ENCODE assay signal across 21 cellular contexts in genomic region chr10:127578628-127579305, GRCh38. TPM values are rescaled to one million over a fixed set of nuclear protein-coding genes. Genes with fewer than 3 reads are reported as not detected.
"Had no signal": no experiment of that assay in that cellular context is flagged by ENCODE, and none has a peak within 500 bp of the region (broad histone marks: within the 10 kb centered on the region; RNA-seq: fewer than 3 reads in every experiment).

No MANE protein-coding gene starts in this region.

- H3K4me1 Mint-ChIP-seq: activated CD4-positive, alpha-beta T cell treated with anti-CD3 and anti-CD28 coated beads, Interleukin-2, amount 10 ng/mL, durations not matched to agents 7 days and 5 days; activated naive CD8-positive, alpha-beta T cell treated with anti-CD3 and anti-CD28 coated beads, Interleukin-2, amount 50 U/mL, for 24 hours; memory B cell; naive thymus-derived CD8-positive, alpha-beta T cell had no signal

- H3K4me3 ChIP-seq: SJSA1, upper lobe of left lung had no signal

- H3K9me3 ChIP-seq: neutrophil, SJSA1, upper lobe of left lung had no signal

- H3K27ac ChIP-seq: neutrophil, SJSA1, upper lobe of left lung had no signal

- H3K27me3 Mint-ChIP-seq: activated CD4-positive, alpha-beta T cell treated with anti-CD3 and anti-CD28 coated beads, Interleukin-2, amount 10 ng/mL, durations not matched to agents 7 days and 5 days; memory B cell had no signal

- H3K9me3 Mint-ChIP-seq: activated CD4-positive, alpha-beta T cell treated with anti-CD3 and anti-CD28 coated beads, Interleukin-2, amount 10 ng/mL, durations not matched to agents 7 days and 5 days; activated T-helper 2 cell treated with anti-CD3 and anti-CD28 coated beads, Interferon-gamma antibody, Interleukin-2, Interleukin-4, amounts not matched to agents 10 μg/mL and 5 μg/mL and 100 μg/mL, durations not matched to agents 14 hours and 24 hours and 36 hours had no signal

- H3K27me3 ChIP-seq: upper lobe of left lung had no signal

- DNase-seq: activated CD4-positive, alpha-beta T cell treated with anti-CD3 and anti-CD28 coated beads, Interleukin-2, amount 10 ng/mL, durations not matched to agents 7 days and 5 days; activated naive CD4-positive, alpha-beta T cell treated with anti-CD3 and anti-CD28 coated beads for 36 hours; activated naive CD8-positive, alpha-beta T cell treated with anti-CD3 and anti-CD28 coated beads, Interleukin-2, amount 50 U/mL, for 24 hours; aorta; dermis blood vessel endothelial cell; effector memory CD8-positive, alpha-beta T cell; hippocampal formation; naive thymus-derived CD8-positive, alpha-beta T cell; small intestine; stimulated activated CD4-positive, alpha-beta T cell treated with anti-CD3 and anti-CD28 coated beads, Interleukin-4, amount 100 ng/mL, for 24 hours had no signal

- H3K4me1 ChIP-seq: SJSA1 had no signal

- H3K4me3 Mint-ChIP-seq: activated CD4-positive, alpha-beta T cell treated with anti-CD3 and anti-CD28 coated beads, Interleukin-2, amount 10 ng/mL, durations not matched to agents 7 days and 5 days; activated naive CD4-positive, alpha-beta T cell treated with anti-CD3 and anti-CD28 coated beads for 36 hours; activated naive CD8-positive, alpha-beta T cell treated with anti-CD3 and anti-CD28 coated beads, Interleukin-2, amount 50 U/mL, for 24 hours; effector memory CD8-positive, alpha-beta T cell; memory B cell; naive thymus-derived CD8-positive, alpha-beta T cell; stimulated activated naive CD8-positive, alpha-beta T cell treated with anti-CD3 and anti-CD28 coated beads, Interleukin-15, Interleukin-2, amounts not matched to agents 100 ng/mL and 50 ng/mL, for 24 hours had no signal

- H3K36me3 ChIP-seq: neutrophil, SJSA1, upper lobe of left lung had no signal

- H3K27ac Mint-ChIP-seq: activated CD4-positive, alpha-beta T cell treated with anti-CD3 and anti-CD28 coated beads, Interleukin-2, amount 10 ng/mL, durations not matched to agents 7 days and 5 days; activated naive CD4-positive, alpha-beta T cell treated with anti-CD3 and anti-CD28 coated beads for 36 hours; activated naive CD8-positive, alpha-beta T cell treated with anti-CD3 and anti-CD28 coated beads, Interleukin-2, amount 50 U/mL, for 24 hours; activated T-helper 2 cell treated with anti-CD3 and anti-CD28 coated beads, Interferon-gamma antibody, Interleukin-2, Interleukin-4, amounts not matched to agents 10 μg/mL and 5 μg/mL and 100 μg/mL, durations not matched to agents 14 hours and 24 hours and 36 hours; effector memory CD8-positive, alpha-beta T cell; memory B cell; stimulated activated naive CD8-positive, alpha-beta T cell treated with anti-CD3 and anti-CD28 coated beads, Interleukin-15, Interleukin-2, amounts not matched to agents 100 ng/mL and 50 ng/mL, for 24 hours had no signal

- ATAC-seq: activated naive CD8-positive, alpha-beta T cell treated with anti-CD3 and anti-CD28 coated beads, Interleukin-2, amount 50 U/mL, for 24 hours; effector memory CD8-positive, alpha-beta T cell; naive thymus-derived CD8-positive, alpha-beta T cell had no signal

- H3K36me3 Mint-ChIP-seq: memory B cell had no signal

RNA-seq across cellular contexts. Expression of gene NPS, which starts 29.7 kb away (rescaled TPM):
- total RNA-seq: activated CD4-positive, alpha-beta T cell treated with anti-CD3 and anti-CD28 coated beads, Interleukin-2, amount 10 ng/mL, durations not matched to agents 7 days and 5 days; activated CD8-positive, alpha-beta memory T cell treated with anti-CD3 and anti-CD28 coated beads for 36 hours; activated naive CD4-positive, alpha-beta T cell treated with anti-CD3 and anti-CD28 coated beads for 36 hours; activated T-helper 2 cell treated with anti-CD3 and anti-CD28 coated beads, Interferon-gamma antibody, Interleukin-2, Interleukin-4, amounts not matched to agents 10 μg/mL and 5 μg/mL and 100 μg/mL, durations not matched to agents 14 hours and 24 hours and 36 hours; aorta; cerebellum; dermis blood vessel endothelial cell; mucosa of gallbladder; naive thymus-derived CD8-positive, alpha-beta T cell; SJSA1; T-helper 2 cell treated with Interferon-gamma antibody and Interleukin-4, amounts not matched to agents 100 ng/mL and 5 ng/mL, for 36 hours; temporal lobe; upper lobe of left lung had no signal
